13 cellular contexts compared by ENCODE assay signal in genomic region chr9:115650768-115651167, GRCh38.
A peak's percentile ranks its signal among the peaks of the same experiment; 100 is the strongest.
DNase-seq lines count a peak whose midpoint lies in the region; ATAC-seq, FAIRE-seq and TF ChIP-seq lines count a peak whose summit lies in the region.
"Had no signal": no experiment of that assay in that cellular context is flagged by ENCODE, and none has a peak within 500 bp of the region (broad histone marks: within the 10 kb centered on the region; RNA-seq: fewer than 3 reads in every experiment).

No MANE protein-coding gene starts in this region.

- H3K27me3 ChIP-seq in keratinocyte (ENCODE audit: control insufficient read depth, extremely low read depth, insufficient read depth, low read length) (no peaks in the 10 kb centered on the region), thyroid gland (no peaks in the 10 kb centered on the region), right lobe of liver (no peaks in the 10 kb centered on the region)

- peaks cover 0 to 5% (median 0%) of the 10 kb centered on the region in 5 donors for H3K27me3 Mint-ChIP-seq in naive thymus-derived CD8-positive, alpha-beta T cell

- no peak overlapping the region for H3K4me2 ChIP-seq in keratinocyte (ENCODE audit: control insufficient read depth, extremely low read depth, insufficient read depth, low read depth, low read length)

- intact Hi-C loops in thyroid gland (cut with DNase I): no loop called here
- intact Hi-C loops in right lobe of liver (cut with DNase I): no loop called here

- H3K4me1 ChIP-seq in keratinocyte (ENCODE audit: control insufficient read depth, extremely low read depth, insufficient read depth, low read length) (peaks cover 12% of the 10 kb centered on the region), thyroid gland (no peaks in the 10 kb centered on the region), right lobe of liver (no peaks in the 10 kb centered on the region)
- H3K4me1 ChIP-seq: spleen had no signal

- no peaks in the 10 kb centered on the region for H3K36me3 Mint-ChIP-seq in naive thymus-derived CD8-positive, alpha-beta T cell

- peaks cover 0 to 3% (median 0%) of the 10 kb centered on the region in 9 donors for H3K9me3 Mint-ChIP-seq in naive thymus-derived CD8-positive, alpha-beta T cell

- FAIRE-seq in GM12892 (lab: Jason Lieb, UNC): peak; percentile 14
- peak; percentile 34 for FAIRE-seq in keratinocyte (lab: Jason Lieb, UNC)

- H3K9ac ChIP-seq in keratinocyte (ENCODE audit: control insufficient read depth, extremely low read depth, insufficient read depth, low read length): no peak overlapping the region

- H3K4me3 Mint-ChIP-seq in naive thymus-derived CD8-positive, alpha-beta T cell: no peak overlapping the region

- no peaks in the 10 kb centered on the region for H3K79me2 ChIP-seq in keratinocyte (ENCODE audit: control insufficient read depth, insufficient read depth, low read length)

- H3K36me3 ChIP-seq in keratinocyte (ENCODE audit: control insufficient read depth in 2 of 2, extremely low read depth in 1 of 2, insufficient read depth in 2 of 2, low read length in 2 of 2) (no peaks in the 10 kb centered on the region), thyroid gland (no peaks in the 10 kb centered on the region), right lobe of liver (no peaks in the 10 kb centered on the region)
- H3K36me3 ChIP-seq: spleen had no signal

- H3K27ac Mint-ChIP-seq in naive thymus-derived CD8-positive, alpha-beta T cell: no peak overlapping the region

- no peak for DNase-seq in GM12892 (ENCODE audit: insufficient read length)
- peak; percentile 92 for DNase-seq in astrocyte of the hippocampus (ENCODE audit: low read depth, low spot score)
- DNase-seq in keratinocyte (ENCODE audit: low read depth, low spot score): no peak
- no peak for DNase-seq in thyroid gland
- no peak for DNase-seq in right lobe of liver
- DNase-seq in naive thymus-derived CD8-positive, alpha-beta T cell: no peak
- DNase-seq in D341Med (ENCODE audit: low spot score): no peak
- DNase-seq: activated CD4-positive, alpha-beta T cell treated with anti-CD3 and anti-CD28 coated beads, Interleukin-2, amount 50 U/mL, for 4 hours; activated naive CD4-positive, alpha-beta T cell treated with Interleukin-2 at 50 U/mL for 16 hours; spleen; T-helper 2 cell had no signal

- H4K20me1 ChIP-seq in keratinocyte (ENCODE audit: control insufficient read depth, extremely low read depth, insufficient read depth, low read length): no peaks in the 10 kb centered on the region

- ATAC-seq in right lobe of liver (no peak), GM19395 (IDR thresholded peaks at IDR 0.05; ENCODE audit: unreplicated experiment) (no peak)
- ATAC-seq in naive thymus-derived CD8-positive, alpha-beta T cell: no peak

- H3K4me3 ChIP-seq in keratinocyte (ENCODE audit: control insufficient read depth in 2 of 3, extremely low read depth in 1 of 3, insufficient read depth in 2 of 3, low read depth in 1 of 3, low read length in 3 of 3) (no peak overlapping the region), thyroid gland (replicated peaks in 1 of 3) (no peak overlapping the region), right lobe of liver (no peak overlapping the region)
- H3K4me3 ChIP-seq: mucosa of descending colon, spleen had no signal

- TF ChIP-seq POLR2A in GM12892 (IDR thresholded peaks at IDR 0.05; ENCODE audit: low read depth, low read length) (no peak), thyroid gland (IDR thresholded peaks at IDR 0.05) (no peak), right lobe of liver (IDR thresholded peaks at IDR 0.05) (no peak)

- H3K9me1 ChIP-seq in keratinocyte (ENCODE audit: control insufficient read depth, extremely low read depth, insufficient read depth, low read length): no peaks in the 10 kb centered on the region

- H2AFZ ChIP-seq in keratinocyte (ENCODE audit: control insufficient read depth, low read length): peak overlapping the region; percentile 28

- H3K9me3 ChIP-seq in keratinocyte (ENCODE audit: control insufficient read depth, low read depth, low read length) (no peaks in the 10 kb centered on the region), thyroid gland (no peaks in the 10 kb centered on the region), right lobe of liver (no peaks in the 10 kb centered on the region)
- H3K9me3 ChIP-seq: mucosa of descending colon, spleen had no signal

- POLR2A ChIA-PET in naive thymus-derived CD8-positive, alpha-beta T cell (lab: Charles Lee): no interaction called here

- dilution Hi-C loops in keratinocyte (cut with MboI; ENCODE audit: extremely low pct_ligation_motif_present, low sequenced_read_pairs): no loop called here

- TF ChIP-seq CTCF in keratinocyte (optimal IDR thresholded peaks at IDR 0.05 in 1 of 3, IDR thresholded peaks at IDR 0.05 in 1 of 3, conservative IDR thresholded peaks at IDR 0.05 in 1 of 3; ENCODE audit: extremely low read depth in 1 of 3, insufficient read depth in 2 of 3, low read length in 3 of 3) (no peak), thyroid gland (IDR thresholded peaks at IDR 0.05) (no peak), right lobe of liver (IDR thresholded peaks at IDR 0.05) (no peak)

- H3K27ac ChIP-seq in keratinocyte (ENCODE audit: control insufficient read depth, insufficient read depth, low read length): no peak overlapping the region
- peak overlapping the region; percentile 6 to 38 (median 26) for H3K27ac ChIP-seq in thyroid gland
- no peak overlapping the region for H3K27ac ChIP-seq in right lobe of liver

- H3K4me1 Mint-ChIP-seq in naive thymus-derived CD8-positive, alpha-beta T cell: no peaks in the 10 kb centered on the region

Comparison
In these comparisons a context has a peak if more than half of its experiments do, and no peak if none do; other contexts are left out.
1. H3K27ac ChIP-seq: peak in thyroid gland (3 of 3); none in keratinocyte (single experiment) and right lobe of liver (0 of 3).